In the genomic region with DNA sequence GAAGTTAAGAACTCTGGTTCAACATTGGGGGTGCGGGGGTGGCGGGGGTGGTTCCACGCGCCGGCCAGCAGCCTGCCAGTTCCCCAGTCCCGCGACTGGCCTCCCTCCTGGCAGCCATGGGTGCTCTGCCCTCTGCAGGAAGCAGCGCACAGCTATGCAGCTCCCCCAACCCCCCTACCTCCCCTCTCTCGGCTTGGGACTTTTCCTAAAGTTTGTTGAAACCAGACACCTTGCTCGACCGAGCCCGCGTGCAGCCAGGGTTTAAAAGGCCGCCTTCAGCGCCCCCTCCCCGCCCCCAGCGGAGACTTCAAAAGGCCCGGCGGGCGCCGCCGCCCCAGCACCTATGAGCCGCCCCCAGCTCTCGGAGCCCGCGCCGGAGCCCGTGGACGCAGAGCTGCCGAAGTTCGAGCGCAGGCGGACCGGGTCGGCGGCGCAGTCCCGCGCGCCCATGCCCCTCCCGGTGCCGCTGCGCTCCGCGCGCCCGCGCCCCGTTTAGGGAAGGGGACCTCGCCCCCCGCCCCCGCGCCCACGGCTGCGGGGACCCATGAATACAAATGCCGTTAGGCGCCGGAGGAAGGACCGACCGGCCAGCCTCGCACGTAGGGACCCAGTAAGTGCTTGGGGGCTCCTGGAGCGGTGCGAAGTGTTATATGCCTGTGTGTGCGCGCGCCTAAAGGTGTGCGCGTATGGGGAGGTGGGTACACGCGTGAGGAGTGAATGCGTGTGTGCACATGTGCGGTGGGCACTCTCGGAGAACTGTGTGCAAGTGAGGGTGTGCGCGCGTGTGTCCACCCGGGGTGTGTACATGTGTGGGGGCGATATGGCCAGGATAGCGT, we compare ENCODE assay signal across 8 cellular contexts. TPM values are rescaled to one million over a fixed set of nuclear protein-coding genes. Genes with fewer than 3 reads are reported as not detected.
DNase-seq lines count a peak whose midpoint lies in the region; ATAC-seq and TF ChIP-seq lines count a peak whose summit lies in the region.

No MANE protein-coding gene starts in this region.

- peaks cover 23% of the 10 kb centered on the region for H3K4me1 Mint-ChIP-seq in activated CD4-positive, alpha-beta T cell treated with anti-CD3 and anti-CD28 coated beads for 36 hours
- H3K4me1 Mint-ChIP-seq in activated T-helper 17 cell treated with anti-CD3 and anti-CD28 coated beads, Interleukin-2, amount 50 U/mL, for 72 hours, result peaks cover 18% of the 10 kb centered on the region

- CTCF ChIA-PET in activated CD4-positive, alpha-beta T cell treated with anti-CD3 and anti-CD28 coated beads for 36 hours (lab: Charles Lee), result interaction anchor here (1.1 to 5.5 kb wide), 5 partner anchors 12 to 151 kb away, joined by 4 to 35 read pairs (median 6); no protein-coding TSS in a partner anchor

- no peak for ATAC-seq in activated CD4-positive, alpha-beta T cell treated with anti-CD3 and anti-CD28 coated beads for 36 hours
- ATAC-seq in activated T-helper 17 cell treated with anti-CD3 and anti-CD28 coated beads, Interleukin-2, amount 50 U/mL, for 72 hours (replicated peaks), result no peak
- ATAC-seq in thoracic aorta (ENCODE audit: insufficient number of reproducible peaks, low FRiP score, low read depth), result no peak
- ATAC-seq in GM18907 (IDR thresholded peaks at IDR 0.05; ENCODE audit: unreplicated experiment), result no peak
- no peak for ATAC-seq in HG03469 (IDR thresholded peaks at IDR 0.05; ENCODE audit: unreplicated experiment)
- no peak for ATAC-seq in activated CD4-positive, CD25-positive, alpha-beta regulatory T cell treated with anti-CD3 and anti-CD28 coated beads, Interleukin-2, amount 50 U/mL, for 24 hours

- H3K9me3 ChIP-seq in iPS-20b (ENCODE audit: insufficient read depth, low read depth, low read length) (no peaks in the 10 kb centered on the region), thoracic aorta (no peaks in the 10 kb centered on the region)

- H3K36me3 ChIP-seq in iPS-20b (ENCODE audit: insufficient read depth, low read depth, low read length), result no peaks in the 10 kb centered on the region
- no peaks in the 10 kb centered on the region for H3K36me3 ChIP-seq in thoracic aorta

- TF ChIP-seq CTCF in thoracic aorta (IDR thresholded peaks at IDR 0.05), result peak; percentile 17

- no peak overlapping the region for H3K9ac ChIP-seq in iPS-20b (ENCODE audit: low read depth, low read length)

- H3K4me3 Mint-ChIP-seq in activated CD4-positive, alpha-beta T cell treated with anti-CD3 and anti-CD28 coated beads for 36 hours, result peak overlapping the region; percentile 46
- H3K4me3 Mint-ChIP-seq in activated T-helper 17 cell treated with anti-CD3 and anti-CD28 coated beads, Interleukin-2, amount 50 U/mL, for 72 hours, result peak overlapping the region; percentile 84

- H3K27me3 ChIP-seq in iPS-20b (ENCODE audit: insufficient read depth, low read length) (peaks cover 66% of the 10 kb centered on the region), thoracic aorta (replicated peaks; ENCODE audit: insufficient read depth) (no peaks in the 10 kb centered on the region)

- H3K27ac ChIP-seq in iPS-20b (ENCODE audit: low read length) (no peak overlapping the region), thoracic aorta (no peak overlapping the region)

- peaks cover 14% of the 10 kb centered on the region for H3K4me1 ChIP-seq in iPS-20b (ENCODE audit: insufficient read depth, low read length)
- peaks cover 17 to 40% of the 10 kb centered on the region in 2 donors for H3K4me1 ChIP-seq in thoracic aorta (ENCODE audit: control insufficient read depth in 1 of 2, low read depth in 2 of 2)

- DNase-seq in activated CD4-positive, alpha-beta T cell treated with anti-CD3 and anti-CD28 coated beads for 36 hours, result peak; percentile 18
- no peak for DNase-seq in activated CD4-positive, alpha-beta T cell treated with anti-CD3 and anti-CD28 coated beads for 4 hours
- no peak for DNase-seq in thoracic aorta (ENCODE audit: low spot score)

- intact Hi-C loops in activated CD4-positive, alpha-beta T cell treated with anti-CD3 and anti-CD28 coated beads for 36 hours (cut with DNase I, micrococcal nuclease), result loop anchor here (2.0 to 5.0 kb wide), 3 partner anchors 45 to 71 kb away; no protein-coding TSS in a partner anchor

- no peak overlapping the region for H3K27ac Mint-ChIP-seq in activated CD4-positive, alpha-beta T cell treated with anti-CD3 and anti-CD28 coated beads for 36 hours
- H3K27ac Mint-ChIP-seq in activated T-helper 17 cell treated with anti-CD3 and anti-CD28 coated beads, Interleukin-2, amount 50 U/mL, for 72 hours, result no peak overlapping the region

- no peaks in the 10 kb centered on the region for H3K36me3 Mint-ChIP-seq in activated CD4-positive, alpha-beta T cell treated with anti-CD3 and anti-CD28 coated beads for 36 hours (ENCODE audit: low read depth)
- H3K36me3 Mint-ChIP-seq in activated T-helper 17 cell treated with anti-CD3 and anti-CD28 coated beads, Interleukin-2, amount 50 U/mL, for 72 hours (ENCODE audit: low read depth), result peaks cover 6% of the 10 kb centered on the region

- POLR2A ChIA-PET in activated CD4-positive, alpha-beta T cell treated with anti-CD3 and anti-CD28 coated beads for 36 hours (lab: Charles Lee), result no interaction called here

- no peaks in the 10 kb centered on the region for H3K9me3 Mint-ChIP-seq in activated CD4-positive, alpha-beta T cell treated with anti-CD3 and anti-CD28 coated beads for 36 hours (ENCODE audit: low read depth)
- no peaks in the 10 kb centered on the region for H3K9me3 Mint-ChIP-seq in activated T-helper 17 cell treated with anti-CD3 and anti-CD28 coated beads, Interleukin-2, amount 50 U/mL, for 72 hours

- H3K27me3 Mint-ChIP-seq in activated CD4-positive, alpha-beta T cell treated with anti-CD3 and anti-CD28 coated beads for 36 hours, result peaks cover 45% of the 10 kb centered on the region
- H3K27me3 Mint-ChIP-seq in activated T-helper 17 cell treated with anti-CD3 and anti-CD28 coated beads, Interleukin-2, amount 50 U/mL, for 72 hours, result peaks cover 42% of the 10 kb centered on the region

- H3K4me3 ChIP-seq in iPS-20b (ENCODE audit: low read length) (peak overlapping the region; percentile 72), thoracic aorta (peak overlapping the region; percentile 83)

RNA-seq across cellular contexts. Expression of gene COL27A1, which starts 1.4 kb away (rescaled TPM):
- total RNA-seq in activated CD4-positive, alpha-beta T cell treated with anti-CD3 and anti-CD28 coated beads for 36 hours, result 1 to 10 TPM; 8.9 to 9.1 TPM
- total RNA-seq in activated T-helper 17 cell treated with anti-CD3 and anti-CD28 coated beads, Interleukin-2, amount 50 U/mL, for 72 hours, result 10 to 100 TPM in 1 of 2 donors, 1 to 10 TPM in 1; 7.8 to 12.0 TPM
- total RNA-seq in thoracic aorta, result 10 to 100 TPM; 18.5 to 57.1 TPM

RNA-seq across cellular contexts. Expression of gene KIF12, which starts 54.9 kb away (rescaled TPM):
- not detected for total RNA-seq in activated CD4-positive, alpha-beta T cell treated with anti-CD3 and anti-CD28 coated beads for 36 hours
- not detected for total RNA-seq in activated T-helper 17 cell treated with anti-CD3 and anti-CD28 coated beads, Interleukin-2, amount 50 U/mL, for 72 hours
- not detected for total RNA-seq in thoracic aorta
